ENCODE assay signal across 12 cellular contexts in genomic region chr5:67011422-67011821, GRCh38.
DNase-seq lines count a peak whose midpoint lies in the region; ATAC-seq and TF ChIP-seq lines count a peak whose summit lies in the region.
"Had no signal": no experiment of that assay in that cellular context is flagged by ENCODE, and none has a peak within 500 bp of the region (broad histone marks: within the 10 kb centered on the region; RNA-seq: fewer than 3 reads in every experiment).

No MANE protein-coding gene starts in this region.

- H3K27ac Mint-ChIP-seq in activated CD4-positive, alpha-beta T cell treated with anti-CD3 and anti-CD28 coated beads for 36 hours = peak overlapping the region; percentile 71
- peak overlapping the region; percentile 84 to 92 for H3K27ac Mint-ChIP-seq in activated naive CD4-positive, alpha-beta T cell treated with anti-CD3 and anti-CD28 coated beads, Interleukin-2, amount 50 U/mL, for 72 hours
- H3K27ac Mint-ChIP-seq in stimulated activated naive CD8-positive, alpha-beta T cell treated with anti-CD3 and anti-CD28 coated beads, Interleukin-15, amount 100 ng/mL, for 72 hours = no peak overlapping the region
- H3K27ac Mint-ChIP-seq: dendritic cell treated with granulocyte-macrophage colony-stimulating factor and Interleukin-4, amounts not matched to agents 40 ng/mL and 50 ng/mL, for 4 days had no signal

- H3K27me3 ChIP-seq in liver (ENCODE audit: control insufficient read depth in 4 of 4, insufficient read depth in 4 of 4, low read length in 3 of 4) (no peaks in the 10 kb centered on the region), dorsolateral prefrontal cortex (no peaks in the 10 kb centered on the region)
- H3K27me3 ChIP-seq: neutrophil had no signal

- no peaks in the 10 kb centered on the region for H3K9me3 Mint-ChIP-seq in activated CD4-positive, alpha-beta T cell treated with anti-CD3 and anti-CD28 coated beads for 36 hours (ENCODE audit: low read depth)
- H3K9me3 Mint-ChIP-seq in activated naive CD4-positive, alpha-beta T cell treated with anti-CD3 and anti-CD28 coated beads, Interleukin-2, amount 50 U/mL, for 72 hours = no peaks in the 10 kb centered on the region
- H3K9me3 Mint-ChIP-seq in stimulated activated naive CD8-positive, alpha-beta T cell treated with anti-CD3 and anti-CD28 coated beads, Interleukin-15, amount 100 ng/mL, for 72 hours = no peaks in the 10 kb centered on the region
- H3K9me3 Mint-ChIP-seq: dendritic cell treated with granulocyte-macrophage colony-stimulating factor and Interleukin-4, amounts not matched to agents 40 ng/mL and 50 ng/mL, for 4 days had no signal

- H3K36me3 ChIP-seq in liver (ENCODE audit: control insufficient read depth in 4 of 4, insufficient read depth in 3 of 4, low read depth in 1 of 4, low read length in 3 of 4) = no peaks in the 10 kb centered on the region
- H3K36me3 ChIP-seq: neutrophil had no signal

- intact Hi-C loops in activated CD4-positive, alpha-beta T cell treated with anti-CD3 and anti-CD28 coated beads for 36 hours (cut with DNase I, micrococcal nuclease) = loop anchor here in 1 of 2 experiments (5.0 to 10.0 kb wide), 2 partner anchors 184 to 1243 kb away; no protein-coding TSS in a partner anchor
- intact Hi-C loops in dorsolateral prefrontal cortex (cut with DNase I) = no loop called here

- H3K27me3 Mint-ChIP-seq in activated CD4-positive, alpha-beta T cell treated with anti-CD3 and anti-CD28 coated beads for 36 hours = no peaks in the 10 kb centered on the region
- no peaks in the 10 kb centered on the region for H3K27me3 Mint-ChIP-seq in stimulated activated naive CD8-positive, alpha-beta T cell treated with anti-CD3 and anti-CD28 coated beads, Interleukin-15, amount 100 ng/mL, for 72 hours
- H3K27me3 Mint-ChIP-seq: dendritic cell treated with granulocyte-macrophage colony-stimulating factor and Interleukin-4, amounts not matched to agents 40 ng/mL and 50 ng/mL, for 4 days had no signal

- H3K36me3 Mint-ChIP-seq in activated CD4-positive, alpha-beta T cell treated with anti-CD3 and anti-CD28 coated beads for 36 hours (ENCODE audit: low read depth) = no peaks in the 10 kb centered on the region
- peaks cover 9 to 12% of the 10 kb centered on the region in 2 donors for H3K36me3 Mint-ChIP-seq in activated naive CD4-positive, alpha-beta T cell treated with anti-CD3 and anti-CD28 coated beads, Interleukin-2, amount 50 U/mL, for 72 hours

- peaks cover 9 to 76% (median 47%) of the 10 kb centered on the region in 4 donors for H3K4me1 ChIP-seq in liver (ENCODE audit: control insufficient read depth in 4 of 4, insufficient read depth in 4 of 4, low read length in 3 of 4)

- no peak for ATAC-seq in activated CD4-positive, alpha-beta T cell treated with anti-CD3 and anti-CD28 coated beads for 36 hours
- ATAC-seq in activated naive CD4-positive, alpha-beta T cell treated with anti-CD3 and anti-CD28 coated beads, Interleukin-2, amount 50 U/mL, for 72 hours = no peak
- ATAC-seq in stimulated activated naive CD8-positive, alpha-beta T cell treated with anti-CD3 and anti-CD28 coated beads, Interleukin-15, amount 100 ng/mL, for 72 hours = no peak
- ATAC-seq in HG02678 (IDR thresholded peaks at IDR 0.05; ENCODE audit: unreplicated experiment) = no peak

- POLR2A ChIA-PET in activated CD4-positive, alpha-beta T cell treated with anti-CD3 and anti-CD28 coated beads for 36 hours (lab: Charles Lee) = interaction anchor here (0.6 to 0.9 kb wide), 2 partner anchors 18 to 21 kb away, joined by 3 to 4 read pairs; no protein-coding TSS in a partner anchor

- H3K4me1 Mint-ChIP-seq in activated CD4-positive, alpha-beta T cell treated with anti-CD3 and anti-CD28 coated beads for 36 hours = peaks cover 91% of the 10 kb centered on the region
- peaks cover 94% of the 10 kb centered on the region for H3K4me1 Mint-ChIP-seq in stimulated activated naive CD8-positive, alpha-beta T cell treated with anti-CD3 and anti-CD28 coated beads, Interleukin-15, amount 100 ng/mL, for 72 hours

- no peak for TF ChIP-seq RAD21 in liver (IDR thresholded peaks at IDR 0.05)

- no peak overlapping the region for H3K4me3 Mint-ChIP-seq in activated CD4-positive, alpha-beta T cell treated with anti-CD3 and anti-CD28 coated beads for 36 hours
- H3K4me3 Mint-ChIP-seq in stimulated activated naive CD8-positive, alpha-beta T cell treated with anti-CD3 and anti-CD28 coated beads, Interleukin-15, amount 100 ng/mL, for 72 hours = peak overlapping the region; percentile 7 to 36
- H3K4me3 Mint-ChIP-seq: dendritic cell treated with granulocyte-macrophage colony-stimulating factor and Interleukin-4, amounts not matched to agents 40 ng/mL and 50 ng/mL, for 4 days had no signal

- CTCF ChIA-PET in activated CD4-positive, alpha-beta T cell treated with anti-CD3 and anti-CD28 coated beads for 36 hours (lab: Charles Lee) = interaction anchor here (1.8 to 2.9 kb wide), 2 partner anchors 16 to 28 kb away, joined by 3 to 10 read pairs; no protein-coding TSS in a partner anchor

- H3K9me3 ChIP-seq in liver (ENCODE audit: control insufficient read depth in 4 of 4, low read length in 3 of 4) = no peaks in the 10 kb centered on the region
- H3K9me3 ChIP-seq: neutrophil had no signal

- TF ChIP-seq CTCF in liver (IDR thresholded peaks at IDR 0.05; ENCODE audit: low read depth, low read length, missing input control) (no peak), dorsolateral prefrontal cortex (IDR thresholded peaks at IDR 0.05 in 54 of 56, conservative IDR thresholded peaks at IDR 0.05 in 2 of 56; ENCODE audit: low read depth in 1 of 56, partially characterized antibody in 56 of 56) (no peak)

- H3K27ac ChIP-seq in liver (ENCODE audit: low read depth in 1 of 2, low read length in 2 of 2) = peak overlapping the region; percentile 43 to 44
- peak overlapping the region in 4 of 59 donors; percentile 0 to 41 (median 11) for H3K27ac ChIP-seq in dorsolateral prefrontal cortex
- H3K27ac ChIP-seq: neutrophil had no signal

- H3K4me3 ChIP-seq in liver (ENCODE audit: low read depth in 1 of 3, low read length in 3 of 3) (no peak overlapping the region), dorsolateral prefrontal cortex (no peak overlapping the region)

- H3K9ac ChIP-seq in liver (ENCODE audit: low read depth in 1 of 2, low read length in 2 of 2) = no peak overlapping the region

- DNase-seq in activated CD4-positive, alpha-beta T cell treated with anti-CD3 and anti-CD28 coated beads for 36 hours = no peak
- no peak for DNase-seq in activated CD4-positive, alpha-beta T cell treated with anti-CD3 and anti-CD28 coated beads for 1 hour
- DNase-seq in activated naive CD4-positive, alpha-beta T cell treated with anti-CD3 and anti-CD28 coated beads, Interleukin-2, amount 50 U/mL, for 72 hours (ENCODE audit: low spot score in 2 of 2) = no peak
- no peak for DNase-seq in stimulated activated naive CD8-positive, alpha-beta T cell treated with anti-CD3 and anti-CD28 coated beads, Interleukin-15, amount 100 ng/mL, for 72 hours
- DNase-seq in dorsolateral prefrontal cortex (no peak), cerebellar nuclear complex (lab: John Stamatoyannopoulos, UW) (no peak)
- DNase-seq: activated CD8-positive, alpha-beta memory T cell treated with anti-CD3 and anti-CD28 coated beads, Interleukin-2, amount 50 U/mL, for 48 hours; NCI-H524 had no signal

- 81% methylated on average over 5 of the region's 5 CpGs for WGBS in liver

TF ChIP-seq in liver, 16 proteins besides CTCF, POLR2A, EP300 and RAD21 (continues in another document):
- TF ChIP-seq, protein P1, sequence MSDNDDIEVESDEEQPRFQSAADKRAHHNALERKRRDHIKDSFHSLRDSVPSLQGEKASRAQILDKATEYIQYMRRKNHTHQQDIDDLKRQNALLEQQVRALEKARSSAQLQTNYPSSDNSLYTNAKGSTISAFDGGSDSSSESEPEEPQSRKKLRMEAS (IDR thresholded peaks at IDR 0.05) = no peak
- TF ChIP-seq REST (IDR thresholded peaks at IDR 0.05) (no peak), TAF1 (conservative IDR thresholded peaks at IDR 0.05) (no peak), HNF4A (conservative IDR thresholded peaks at IDR 0.05) (no peak), EGR1 (IDR thresholded peaks at IDR 0.05; ENCODE audit: low read depth in 2 of 2) (no peak), SP1 (IDR thresholded peaks at IDR 0.05) (no peak)
- TF ChIP-seq, protein P2, sequence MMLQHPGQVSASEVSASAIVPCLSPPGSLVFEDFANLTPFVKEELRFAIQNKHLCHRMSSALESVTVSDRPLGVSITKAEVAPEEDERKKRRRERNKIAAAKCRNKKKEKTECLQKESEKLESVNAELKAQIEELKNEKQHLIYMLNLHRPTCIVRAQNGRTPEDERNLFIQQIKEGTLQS (IDR thresholded peaks at IDR 0.05) = no peak

Comparison
In these comparisons a context has a peak if more than half of its experiments do, and no peak if none do; other contexts are left out.
1. H3K27ac Mint-ChIP-seq: peak in activated CD4-positive, alpha-beta T cell treated with anti-CD3 and anti-CD28 coated beads for 36 hours (single experiment) and activated naive CD4-positive, alpha-beta T cell treated with anti-CD3 and anti-CD28 coated beads, Interleukin-2, amount 50 U/mL, for 72 hours (2 of 2); none in stimulated activated naive CD8-positive, alpha-beta T cell treated with anti-CD3 and anti-CD28 coated beads, Interleukin-15, amount 100 ng/mL, for 72 hours (0 of 2).